In genomic region chr15:35741881-35742280, GRCh38 we compare ENCODE assay signal across 19 cellular contexts.
"Had no signal": no experiment of that assay in that cellular context is flagged by ENCODE, and none has a peak within 500 bp of the region (broad histone marks: within the 10 kb centered on the region; RNA-seq: fewer than 3 reads in every experiment).

No MANE protein-coding gene starts in this region.

- H3K79me2 ChIP-seq: hepatocyte had no signal

- H3K27ac ChIP-seq: esophagus squamous epithelium, hepatocyte, skin epidermis, testis, tibial nerve, upper lobe of right lung, vagina had no signal

- H3K36me3 ChIP-seq: esophagus squamous epithelium, tibial nerve, upper lobe of right lung, vagina had no signal

- H3K36me3 Mint-ChIP-seq: naive thymus-derived CD4-positive, alpha-beta T cell; stimulated activated naive B cell treated with anti-CD40 and anti-IgM and Interleukin-4, amounts not matched to agents 10 μg/mL and 1 μg/mL and 100 μg/mL, for 72 hours had no signal

- H3K4me3 ChIP-seq: esophagus squamous epithelium, hepatocyte, skin epidermis, testis, tibial nerve, upper lobe of right lung, vagina had no signal

- H3K9me3 ChIP-seq: esophagus squamous epithelium, testis, tibial nerve, upper lobe of right lung, vagina had no signal

- H3K27me3 Mint-ChIP-seq: dendritic cell treated with granulocyte-macrophage colony-stimulating factor and Interleukin-4, amounts not matched to agents 40 ng/mL and 50 ng/mL, for 4 days had no signal

- H3K4me2 ChIP-seq: hepatocyte had no signal

- DNase-seq: effector memory CD8-positive, alpha-beta T cell; esophagus squamous epithelium; kidney glomerular epithelial cell; naive thymus-derived CD4-positive, alpha-beta T cell; nephron progenitor cell; posterior cingulate gyrus; stimulated activated CD4-positive, alpha-beta T cell treated with anti-CD3 and anti-CD28 coated beads, Interleukin-2, amount 100 ng/mL, for 24 hours; stimulated activated CD4-positive, alpha-beta T cell treated with anti-CD3 and anti-CD28 coated beads, Interleukin-4, amount 100 ng/mL, for 4 hours; stimulated activated naive B cell treated with anti-CD40 and anti-IgM and Interleukin-4, amounts not matched to agents 10 μg/mL and 1 μg/mL and 100 μg/mL, for 72 hours; stimulated activated naive CD8-positive, alpha-beta T cell treated with anti-CD3 and anti-CD28 coated beads, Interleukin-15, amount 100 ng/mL, for 72 hours; testis; upper lobe of right lung had no signal

- H3K27ac Mint-ChIP-seq: dendritic cell treated with granulocyte-macrophage colony-stimulating factor and Interleukin-4, amounts not matched to agents 40 ng/mL and 50 ng/mL, for 4 days; effector memory CD8-positive, alpha-beta T cell; naive thymus-derived CD4-positive, alpha-beta T cell; nephron progenitor cell; stimulated activated naive B cell treated with anti-CD40 and anti-IgM and Interleukin-4, amounts not matched to agents 10 μg/mL and 1 μg/mL and 100 μg/mL, for 72 hours; stimulated activated naive CD8-positive, alpha-beta T cell treated with anti-CD3 and anti-CD28 coated beads, Interleukin-15, amount 100 ng/mL, for 72 hours had no signal

- ATAC-seq: effector memory CD8-positive, alpha-beta T cell; naive thymus-derived CD4-positive, alpha-beta T cell; sciatic nerve; stimulated activated naive B cell treated with anti-CD40 and anti-IgM and Interleukin-4, amounts not matched to agents 10 μg/mL and 1 μg/mL and 100 μg/mL, for 72 hours; stimulated activated naive CD8-positive, alpha-beta T cell treated with anti-CD3 and anti-CD28 coated beads, Interleukin-15, amount 100 ng/mL, for 72 hours; upper lobe of right lung had no signal

- H3K4me1 Mint-ChIP-seq: naive thymus-derived CD4-positive, alpha-beta T cell; stimulated activated naive B cell treated with anti-CD40 and anti-IgM and Interleukin-4, amounts not matched to agents 10 μg/mL and 1 μg/mL and 100 μg/mL, for 72 hours; stimulated activated naive CD8-positive, alpha-beta T cell treated with anti-CD3 and anti-CD28 coated beads, Interleukin-15, amount 100 ng/mL, for 72 hours had no signal

- H2AFZ ChIP-seq: hepatocyte had no signal

- FAIRE-seq: colon had no signal

- H3K4me1 ChIP-seq: testis, tibial nerve, upper lobe of right lung, vagina had no signal

- H3K4me3 Mint-ChIP-seq: dendritic cell treated with granulocyte-macrophage colony-stimulating factor and Interleukin-4, amounts not matched to agents 40 ng/mL and 50 ng/mL, for 4 days; effector memory CD8-positive, alpha-beta T cell; naive thymus-derived CD4-positive, alpha-beta T cell; nephron progenitor cell; stimulated activated naive B cell treated with anti-CD40 and anti-IgM and Interleukin-4, amounts not matched to agents 10 μg/mL and 1 μg/mL and 100 μg/mL, for 72 hours; stimulated activated naive CD8-positive, alpha-beta T cell treated with anti-CD3 and anti-CD28 coated beads, Interleukin-15, amount 100 ng/mL, for 72 hours had no signal

- H3K27me3 ChIP-seq: esophagus squamous epithelium, hepatocyte, testis, tibial nerve, upper lobe of right lung, vagina had no signal
